In the genomic region with DNA sequence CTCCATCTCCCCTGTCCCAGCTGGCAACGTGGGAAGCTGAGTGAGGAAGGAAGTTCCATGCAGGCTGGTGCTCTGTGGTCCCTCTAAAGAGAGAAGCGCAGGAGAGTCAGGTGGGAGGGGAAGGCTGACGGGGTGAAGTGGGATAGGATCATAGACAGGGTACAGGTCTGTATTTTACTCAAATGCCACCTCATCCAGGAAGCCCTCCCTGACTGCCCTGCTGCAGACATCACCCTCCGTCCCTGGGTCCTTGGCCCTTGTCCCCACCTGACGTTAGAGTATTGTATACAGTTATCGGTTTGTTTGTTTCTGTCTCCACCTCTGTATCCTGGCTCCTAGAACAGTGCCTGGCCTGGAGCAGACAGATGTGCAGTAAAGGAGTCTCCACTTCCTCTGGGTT, we compare ENCODE assay signal across 17 cellular contexts. TPM values are rescaled to one million over a fixed set of nuclear protein-coding genes. Genes with fewer than 3 reads are reported as not detected.
DNase-seq lines count a peak whose midpoint lies in the region; ATAC-seq, FAIRE-seq and TF ChIP-seq lines count a peak whose summit lies in the region.
"Had no signal": no experiment of that assay in that cellular context is flagged by ENCODE, and none has a peak within 500 bp of the region (broad histone marks: within the 10 kb centered on the region; RNA-seq: fewer than 3 reads in every experiment).

No MANE protein-coding gene starts in this region.

- H3K36me3 ChIP-seq in kidney (ENCODE audit: control insufficient read depth in 1 of 2, insufficient read depth in 2 of 2, low read length in 2 of 2) = peaks cover 6 to 7% of the 10 kb centered on the region in 2 donors
- peaks cover 46% of the 10 kb centered on the region for H3K36me3 ChIP-seq in suprapubic skin
- H3K36me3 ChIP-seq: neural progenitor cell had no signal

- ATAC-seq in GM19397 (IDR thresholded peaks at IDR 0.05; ENCODE audit: unreplicated experiment) = no peak
- no peak for ATAC-seq in GM18861 (IDR thresholded peaks at IDR 0.05; ENCODE audit: unreplicated experiment)

- H3K4me1 ChIP-seq in kidney (ENCODE audit: control insufficient read depth in 1 of 2, insufficient read depth in 1 of 2, low read depth in 1 of 2, low read length in 2 of 2) (peaks cover 0 to 8% of the 10 kb centered on the region in 2 donors), suprapubic skin (peaks cover 39% of the 10 kb centered on the region)
- H3K4me1 ChIP-seq: BLaER1, HAP-1, neural progenitor cell had no signal

- no peak for TF ChIP-seq POLR2A in suprapubic skin (IDR thresholded peaks at IDR 0.05)

- FAIRE-seq in kidney (lab: Jason Lieb, UNC) = no peak

- TF ChIP-seq EP300 in suprapubic skin (IDR thresholded peaks at IDR 0.05) = no peak

- H3K27ac ChIP-seq in caudate nucleus (ENCODE audit: low read depth, low read length) = peak overlapping the region; percentile 23
- no peak overlapping the region for H3K27ac ChIP-seq in kidney (ENCODE audit: low read depth in 2 of 2, low read length in 2 of 2)
- peak overlapping the region; percentile 42 for H3K27ac ChIP-seq in suprapubic skin
- H3K27ac ChIP-seq: BLaER1, neural progenitor cell had no signal

- in situ Hi-C loops in GM13976 (cut with MboI; ENCODE audit: low sequenced_read_pairs, unreplicated experiment) = no loop called here

- peak; percentile 26 for DNase-seq in GM13976 (ENCODE audit: low spot score)
- no peak for DNase-seq in caudate nucleus (lab: John Stamatoyannopoulos, UW)
- peak; percentile 50 for DNase-seq in kidney
- peak; percentile 32 to 45 for DNase-seq in suprapubic skin (ENCODE audit: low spot score in 2 of 2)
- DNase-seq in GM19240 (ENCODE audit: insufficient read length, low spot score) = no peak
- DNase-seq: activated CD8-positive, alpha-beta memory T cell treated with anti-CD3 and anti-CD28 coated beads, Interleukin-2, amount 50 U/mL, for 4 hours; activated naive CD4-positive, alpha-beta T cell; Kasumi-1; NCI-H1105; OCI-M1; retina; stimulated activated CD4-positive, alpha-beta T cell treated with anti-CD3 and anti-CD28 coated beads, Interleukin-1b, Interleukin-23, amount 100 ng/mL, for 48 hours had no signal

- H3K27me3 ChIP-seq in suprapubic skin = no peaks in the 10 kb centered on the region
- H3K27me3 ChIP-seq: BLaER1, neural progenitor cell had no signal

- H3K9me3 ChIP-seq in kidney (ENCODE audit: control insufficient read depth in 1 of 2, low read length in 2 of 2) (no peaks in the 10 kb centered on the region), suprapubic skin (no peaks in the 10 kb centered on the region)
- H3K9me3 ChIP-seq: BLaER1, HAP-1 had no signal

- no peak for TF ChIP-seq CTCF in GM13976 (IDR thresholded peaks at IDR 0.05; ENCODE audit: borderline replicate concordance, control extremely low read depth, extremely low read depth, insufficient read depth, missing control alignments)
- TF ChIP-seq CTCF in kidney (IDR thresholded peaks at IDR 0.05; ENCODE audit: borderline replicate concordance, extremely low read depth, insufficient read depth) = no peak
- no peak for TF ChIP-seq CTCF in suprapubic skin (IDR thresholded peaks at IDR 0.05)

- H3K9ac ChIP-seq in kidney (ENCODE audit: low read length in 2 of 2) = no peak overlapping the region
- H3K9ac ChIP-seq: BLaER1, neural progenitor cell had no signal

- H3K4me3 ChIP-seq in kidney (ENCODE audit: low read length in 2 of 2) (no peak overlapping the region), suprapubic skin (no peak overlapping the region)
- H3K4me3 ChIP-seq: BLaER1, HAP-1, neural progenitor cell had no signal

- WGBS in suprapubic skin = 67% methylated on average over 6 of the region's 6 CpGs

- intact Hi-C loops in kidney (cut with DNase I) = no loop called here

RNA-seq across cellular contexts. Expression of a gene that starts 11.7 kb away (rescaled TPM):
- total RNA-seq in kidney (56.6 TPM), suprapubic skin (10 to 100 TPM; 21.8 to 37.4 (median 30.1) TPM)
- 23.0 TPM for polyA plus RNA-seq in kidney (ENCODE audit: insufficient read depth, low read depth, low replicate concordance)

RNA-seq across cellular contexts. Expression of a gene that starts 18.2 kb away (rescaled TPM):
- total RNA-seq in kidney (240 TPM), suprapubic skin (100 to 1,000 TPM in 2 of 4 donors, 10 to 100 TPM in 2; 70.2 to 162 (median 105) TPM)
- polyA plus RNA-seq in kidney (ENCODE audit: insufficient read depth, low read depth, low replicate concordance) = 310 TPM

RNA-seq across cellular contexts. Expression of a gene that starts 26.1 kb away (rescaled TPM):
- total RNA-seq in kidney = 65.2 TPM
- polyA plus RNA-seq in kidney (ENCODE audit: insufficient read depth, low read depth, low replicate concordance) = 18.0 TPM
- total RNA-seq in suprapubic skin = 10 to 100 TPM; 15.7 to 38.1 (median 23.5) TPM

Comparison
In these comparisons a context has a peak if more than half of its experiments do, and no peak if none do; other contexts are left out.
1. DNase-seq: peak in GM13976 (single experiment), kidney (single experiment) and suprapubic skin (2 of 2); none in caudate nucleus (0 of 61) and GM19240 (single experiment).
2. H3K27ac ChIP-seq: peak in caudate nucleus (single experiment) and suprapubic skin (single experiment); none in kidney (0 of 2).